7 cellular contexts compared by ENCODE assay signal in genomic region chr16:87636050-87636684, GRCh38. TPM values are rescaled to one million over a fixed set of nuclear protein-coding genes. Genes with fewer than 3 reads are reported as not detected.
DNase-seq lines count a peak whose midpoint lies in the region; ATAC-seq, FAIRE-seq and TF ChIP-seq lines count a peak whose summit lies in the region.

No MANE protein-coding gene starts in this region.

- DNase-seq in GM12892 (ENCODE audit: insufficient read length) (peak; percentile 82), NCI-H2081 (lab: John Stamatoyannopoulos, UW) (peak; percentile 56), T1000 (lab: John Stamatoyannopoulos, UW) (peak; percentile 60), ascending aorta (ENCODE audit: low spot score in 2 of 2) (peak; percentile 31 to 85), hepatocyte (ENCODE audit: low spot score) (peak; percentile 85), small intestine (peak; percentile 80)

- H4K20me1 ChIP-seq in hepatocyte (ENCODE audit: insufficient read depth, poor library complexity, severe bottlenecking), result no peaks in the 10 kb centered on the region

- no peaks in the 10 kb centered on the region for H3K36me3 ChIP-seq in ascending aorta
- no peaks in the 10 kb centered on the region for H3K36me3 ChIP-seq in hepatocyte (replicated peaks; ENCODE audit: insufficient read depth, low read depth)
- no peaks in the 10 kb centered on the region for H3K36me3 ChIP-seq in small intestine (ENCODE audit: control insufficient read depth in 2 of 2, insufficient read depth in 2 of 2, low read length in 2 of 2)

- peak overlapping the region; percentile 59 for H3K4me2 ChIP-seq in hepatocyte

- peak; percentile 57 to 81 (median 77) for TF ChIP-seq CTCF in ascending aorta (IDR thresholded peaks at IDR 0.05)
- peak; percentile 62 for TF ChIP-seq CTCF in hepatocyte (IDR thresholded peaks at IDR 0.05; ENCODE audit: poor library complexity)

- no peaks in the 10 kb centered on the region for H3K79me2 ChIP-seq in hepatocyte

- intact Hi-C loops in ascending aorta (cut with DNase I), result loop anchor here (1.0 to 10.0 kb wide), 4 partner anchors 48 to 311 kb away; no protein-coding TSS in a partner anchor

- H3K27me3 ChIP-seq in ascending aorta (no peaks in the 10 kb centered on the region), hepatocyte (peaks cover under 1% of the 10 kb centered on the region), small intestine (ENCODE audit: control insufficient read depth in 2 of 2, insufficient read depth in 2 of 2, low read length in 2 of 2) (peaks cover 0 to 2% of the 10 kb centered on the region in 2 donors)

- no peak for TF ChIP-seq POLR2A in GM12892 (IDR thresholded peaks at IDR 0.05; ENCODE audit: low read depth, low read length)

- no peaks in the 10 kb centered on the region for H3K9me2 ChIP-seq in hepatocyte (replicated peaks; ENCODE audit: insufficient read depth)

- H3K4me3 ChIP-seq in ascending aorta, result peak overlapping the region; percentile 26 to 31
- no peak overlapping the region for H3K4me3 ChIP-seq in hepatocyte
- no peak overlapping the region for H3K4me3 ChIP-seq in small intestine (ENCODE audit: low read depth in 1 of 2, low read length in 2 of 2)

- FAIRE-seq in GM12892 (lab: Jason Lieb, UNC), result no peak
- no peak for FAIRE-seq in small intestine (lab: Jason Lieb, UNC)

- H2AFZ ChIP-seq in hepatocyte, result no peak overlapping the region

- WGBS in hepatocyte (ENCODE audit: low lambda C conversion rate, missing lambda C conversion rate), result 22% methylated on average over 28 of the region's 31 CpGs
- 4 to 12% (median 7%) methylated on average over 31 of the region's 31 CpGs for WGBS in small intestine, 3 donors

- H3K9me3 ChIP-seq in ascending aorta (peaks cover 0 to under 1% of the 10 kb centered on the region in 2 donors), hepatocyte (ENCODE audit: low read depth) (no peaks in the 10 kb centered on the region), small intestine (ENCODE audit: control insufficient read depth, low read depth) (no peaks in the 10 kb centered on the region)

- no peak overlapping the region for H3K27ac ChIP-seq in ascending aorta
- no peak overlapping the region for H3K27ac ChIP-seq in hepatocyte
- H3K27ac ChIP-seq in small intestine (ENCODE audit: low read depth in 1 of 2, low read length in 1 of 2), result no peak overlapping the region

- peaks cover 3 to 10% of the 10 kb centered on the region in 2 donors for H3K4me1 ChIP-seq in ascending aorta
- no peaks in the 10 kb centered on the region for H3K4me1 ChIP-seq in hepatocyte (ENCODE audit: insufficient read depth)
- H3K4me1 ChIP-seq in small intestine (ENCODE audit: control insufficient read depth in 2 of 2, insufficient read depth in 1 of 2, low read depth in 1 of 2, low read length in 1 of 2), result peaks cover 2 to 3% of the 10 kb centered on the region in 2 donors

- no peak for ATAC-seq in HG02885 (IDR thresholded peaks at IDR 0.05; ENCODE audit: poor library complexity, unreplicated experiment)

RNA-seq across cellular contexts. Expression of gene JPH3, which starts 33.9 kb away (rescaled TPM):
- polyA plus RNA-seq in GM12892 (2012; ENCODE audit: missing spikeins), result 0.06 TPM
- total RNA-seq in ascending aorta, result not detected
- 2.3 and 4.8 TPM in 2 replicates for total RNA-seq in hepatocyte
- 1.8 and 2.5 TPM in 2 replicates for polyA plus RNA-seq in hepatocyte
- polyA plus RNA-seq in small intestine, result 1 to 10 TPM in 1 of 3 donors, not detected in 2; 2.4 TPM

Comparison
In these comparisons a context has a peak if more than half of its experiments do, and no peak if none do; other contexts are left out.
1. H3K4me3 ChIP-seq: peak in ascending aorta (2 of 2); none in hepatocyte (single experiment) and small intestine (0 of 2).
2. Peak in every context shown above with its lines, with median percentiles within 50 percentile points of each other: DNase-seq.